ENCODE assay signal across 8 cellular contexts in the genomic region with DNA sequence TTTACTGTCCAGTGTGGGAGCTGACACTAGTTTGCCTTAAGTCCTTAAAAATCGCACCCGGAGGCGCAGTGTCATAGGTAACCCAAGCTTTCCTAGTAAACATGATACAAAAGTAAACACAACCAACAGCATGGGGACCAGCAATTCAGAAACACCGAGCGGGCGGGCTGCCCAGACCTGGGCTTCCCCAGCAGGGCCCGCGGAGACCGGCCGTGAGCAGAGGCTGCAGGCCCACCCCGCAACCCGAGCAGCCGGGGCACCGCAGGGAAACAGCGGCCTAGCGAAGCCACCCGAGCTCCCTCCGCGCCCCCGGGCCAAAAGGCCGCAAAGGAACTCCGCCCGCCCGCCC. TPM values are rescaled to one million over a fixed set of nuclear protein-coding genes. Genes with fewer than 3 reads are reported as not detected.
DNase-seq lines count a peak whose midpoint lies in the region; ATAC-seq lines count a peak whose summit lies in the region.

No MANE protein-coding gene starts in this region.

- no peaks in the 10 kb centered on the region for H3K4me1 ChIP-seq in esophagus (ENCODE audit: control insufficient read depth in 2 of 2, insufficient read depth in 2 of 2, low read length in 1 of 2)
- H3K4me1 ChIP-seq in trophoblast cell (ENCODE audit: control insufficient read depth in 1 of 2, insufficient read depth in 2 of 2, low read length in 2 of 2) = no peaks in the 10 kb centered on the region

- peaks cover 3% of the 10 kb centered on the region for H3K79me1 ChIP-seq in trophoblast cell (ENCODE audit: low read length)

- H3K9me3 ChIP-seq in esophagus (ENCODE audit: control insufficient read depth in 2 of 2, insufficient read depth in 1 of 2, low read depth in 1 of 2, low read length in 1 of 2) = no peaks in the 10 kb centered on the region
- H3K9me3 ChIP-seq in trophoblast cell (ENCODE audit: insufficient read depth, low read depth, low read length) = peaks cover 3% of the 10 kb centered on the region

- H3K4ac ChIP-seq in trophoblast cell (ENCODE audit: low read depth, low read length) = no peak overlapping the region

- peak overlapping the region; percentile 50 for H3K9ac ChIP-seq in trophoblast cell (ENCODE audit: low read length)

- H2AFZ ChIP-seq in trophoblast cell (ENCODE audit: insufficient read depth, low read length, poor library complexity) = peak overlapping the region; percentile 71

- H2BK5ac ChIP-seq in trophoblast cell (ENCODE audit: low read depth, low read length, poor library complexity) = peak overlapping the region; percentile 69

- peak overlapping the region; percentile 86 for H3K14ac ChIP-seq in trophoblast cell (ENCODE audit: low read length)

- peaks cover 3% of the 10 kb centered on the region for H3K79me2 ChIP-seq in trophoblast cell (ENCODE audit: control insufficient read depth, insufficient read depth, low read length, poor library complexity)

- H2BK120ac ChIP-seq in trophoblast cell (ENCODE audit: insufficient read depth, low read length, poor library complexity) = peak overlapping the region; percentile 72

- peak overlapping the region; percentile 93 for H4K8ac ChIP-seq in trophoblast cell (ENCODE audit: low read depth, low read length)

- no peaks in the 10 kb centered on the region for H3K27me3 ChIP-seq in esophagus (ENCODE audit: control insufficient read depth in 1 of 2, insufficient read depth in 2 of 2, low read length in 2 of 2)
- no peaks in the 10 kb centered on the region for H3K27me3 ChIP-seq in trophoblast cell (ENCODE audit: insufficient read depth, low read length)

- peak overlapping the region; percentile 56 for H4K12ac ChIP-seq in trophoblast cell (ENCODE audit: low read depth, low read length)

- DNase-seq in SKM-1 (lab: John Stamatoyannopoulos, UW; ENCODE audit: unreplicated experiment) = peak; percentile 62
- no peak for DNase-seq in SKM-1 treated with dmso at 0.1 percent for 144 hours (lab: John Stamatoyannopoulos, UW; ENCODE audit: unreplicated experiment)
- DNase-seq in NCI-H526 (lab: John Stamatoyannopoulos, UW) = peak; percentile 62 to 95
- DNase-seq in trophoblast cell = peak; percentile 66 to 73
- no peak for DNase-seq in stimulated activated CD8-positive, alpha-beta memory T cell treated with anti-CD3 and anti-CD28 coated beads, Interleukin-4, amount 100 ng/mL, for 48 hours
- no peak for DNase-seq in Kasumi-1 (lab: John Stamatoyannopoulos, UW)

- 0% methylated on average over 22 to 24 of the region's 24 CpGs for WGBS in esophagus, 2 donors
- WGBS in trophoblast cell (ENCODE audit: extremely low coverage, insufficient coverage, insufficient read length) = no CpG with 5 or more reads among the region's 24 CpGs

- peak overlapping the region; percentile 64 for H3K4me2 ChIP-seq in trophoblast cell (ENCODE audit: low read length)

- H2AK5ac ChIP-seq in trophoblast cell (ENCODE audit: low read length) = peak overlapping the region; percentile 79

- H3K4me3 ChIP-seq in esophagus (ENCODE audit: low read depth in 1 of 2, low read length in 2 of 2) (peak overlapping the region; percentile 77 to 99), trophoblast cell (ENCODE audit: low read depth, low read length) (peak overlapping the region; percentile 78)

- ATAC-seq in HG02981 (IDR thresholded peaks at IDR 0.05; ENCODE audit: unreplicated experiment) = peak; percentile 33

- no peak overlapping the region for H2BK12ac ChIP-seq in trophoblast cell (ENCODE audit: low read length)

- no peak overlapping the region for H3K23ac ChIP-seq in trophoblast cell (ENCODE audit: low read length)

- H3K36me3 ChIP-seq in esophagus (ENCODE audit: control insufficient read depth in 2 of 2, insufficient read depth in 2 of 2, low read length in 1 of 2) = no peaks in the 10 kb centered on the region
- peaks cover 0 to 1% of the 10 kb centered on the region in 2 experiments for H3K36me3 ChIP-seq in trophoblast cell (ENCODE audit: control insufficient read depth in 1 of 2, insufficient read depth in 2 of 2, low read length in 2 of 2)

- peak overlapping the region; percentile 90 for H3K18ac ChIP-seq in trophoblast cell (ENCODE audit: low read length)

- H3K27ac ChIP-seq in esophagus (ENCODE audit: low read depth in 2 of 2, low read length in 1 of 2) (peak overlapping the region; percentile 76 to 93), trophoblast cell (ENCODE audit: low read depth, low read length) (peak overlapping the region; percentile 89)

- peak overlapping the region; percentile 42 for H4K91ac ChIP-seq in trophoblast cell (ENCODE audit: low read depth, low read length)

RNA-seq across cellular contexts. Expression of gene TTC21B, which starts 0.3 kb away (rescaled TPM):
- polyA plus RNA-seq in esophagus = 1 to 10 TPM; 3.0 to 3.2 TPM
- 4.9 and 5.1 TPM in 2 replicates for polyA plus RNA-seq in trophoblast cell (2013)

Comparison
In these comparisons a context has a peak if more than half of its experiments do, and no peak if none do; other contexts are left out.
1. DNase-seq: peak in SKM-1 (single experiment), NCI-H526 (2 of 2) and trophoblast cell (2 of 2); none in SKM-1 treated with dmso at 0.1 percent for 144 hours (single experiment), stimulated activated CD8-positive, alpha-beta memory T cell treated with anti-CD3 and anti-CD28 coated beads, Interleukin-4, amount 100 ng/mL, for 48 hours (single experiment) and Kasumi-1 (0 of 2).